In genomic region chr1:172915276-172915675, GRCh38 we compare ENCODE assay signal across 17 cellular contexts.
DNase-seq lines count a peak whose midpoint lies in the region; TF ChIP-seq lines count a peak whose summit lies in the region.
"Had no signal": no experiment of that assay in that cellular context is flagged by ENCODE, and none has a peak within 500 bp of the region (broad histone marks: within the 10 kb centered on the region; RNA-seq: fewer than 3 reads in every experiment).

No MANE protein-coding gene starts in this region.

- peak overlapping the region in 7 of 11 experiments; percentile 1 to 45 (median 13); a peak in 8 of 22 replicates for H3K4me2 ChIP-seq in BLaER1 treated with 17β-estradiol and CSF1 and Interleukin-3, amounts not matched to agents 10 nM and 100 nM
- H3K4me2 ChIP-seq in mammary epithelial cell (ENCODE audit: insufficient read depth, low read depth, low read length), result no peak overlapping the region
- no peak overlapping the region for H3K4me2 ChIP-seq in osteoblast (ENCODE audit: insufficient read depth, low read length)
- no peak overlapping the region for H3K4me2 ChIP-seq in MM.1S (ENCODE audit: low read depth, low read length)

- in situ Hi-C loops in mammary epithelial cell (cut with MboI; ENCODE audit: low sequenced_read_pairs in 2 of 2), result no loop called here

- H3K9me2 ChIP-seq in MM.1S (replicated peaks; ENCODE audit: insufficient read depth, low read length), result no peaks in the 10 kb centered on the region

- no peak overlapping the region for H3K9ac ChIP-seq in BLaER1 treated with 17β-estradiol and CSF1 and Interleukin-3, amounts not matched to agents 10 nM and 100 nM
- H3K9ac ChIP-seq in mammary epithelial cell (ENCODE audit: insufficient read depth, low read length), result no peak overlapping the region
- H3K9ac ChIP-seq in MM.1S (ENCODE audit: low read length), result no peak overlapping the region

- intact Hi-C loops in mammary epithelial cell (cut with micrococcal nuclease), result loop anchor here (5.0 to 10.0 kb wide), 3 partner anchors 57 to 170 kb away; no protein-coding TSS in a partner anchor
- intact Hi-C loops in head of caudate nucleus (cut with DNase I), result no loop called here

- no peaks in the 10 kb centered on the region for H3K27me3 ChIP-seq in BLaER1 treated with 17β-estradiol and CSF1 and Interleukin-3, amounts not matched to agents 10 nM and 100 nM
- H3K27me3 ChIP-seq in mammary epithelial cell (ENCODE audit: insufficient read depth, low read length) (no peaks in the 10 kb centered on the region), osteoblast (ENCODE audit: insufficient read depth, low read length) (no peaks in the 10 kb centered on the region), MM.1S (replicated peaks; ENCODE audit: insufficient read depth, low read length) (0 out of 2 replicates have a peak, but pooled peaks cover 4% of the 10 kb centered on the region)
- H3K27me3 ChIP-seq: BE2C had no signal

- H3K9me3 ChIP-seq in BLaER1 treated with 17β-estradiol and CSF1 and Interleukin-3, amounts not matched to agents 10 nM and 100 nM (replicated peaks in 1 of 11), result peaks cover 24 to 35% (median 25%) of the 10 kb centered on the region in 11 experiments
- peaks cover 13% of the 10 kb centered on the region for H3K9me3 ChIP-seq in mammary epithelial cell (replicated peaks; ENCODE audit: insufficient read depth, low read length)
- peaks cover 2% of the 10 kb centered on the region for H3K9me3 ChIP-seq in osteoblast (ENCODE audit: low read depth, low read length)
- no peaks in the 10 kb centered on the region for H3K9me3 ChIP-seq in MM.1S (replicated peaks; ENCODE audit: insufficient read depth, low read length)
- H3K9me3 ChIP-seq: BE2C had no signal

- BruUV-seq in mammary epithelial cell (replicated peaks; lab: Mats Ljungman, UMichigan), result no TSS peak

- H3K27ac ChIP-seq in BLaER1 treated with 17β-estradiol and CSF1 and Interleukin-3, amounts not matched to agents 10 nM and 100 nM, result no peak overlapping the region
- H3K27ac ChIP-seq in mammary epithelial cell (ENCODE audit: insufficient read depth, low read depth, low read length), result no peak overlapping the region
- H3K27ac ChIP-seq in osteoblast (ENCODE audit: low read depth, low read length), result peak overlapping the region; percentile 42
- no peak overlapping the region for H3K27ac ChIP-seq in MM.1S (ENCODE audit: low read length)

- H3K36me3 ChIP-seq in BLaER1 treated with 17β-estradiol and CSF1 and Interleukin-3, amounts not matched to agents 10 nM and 100 nM, result peaks cover 0 to 9% (median 0%) of the 10 kb centered on the region in 11 experiments; a peak in 2 of 22 replicates
- H3K36me3 ChIP-seq in mammary epithelial cell (ENCODE audit: insufficient read depth, low read length), result no peaks in the 10 kb centered on the region
- H3K36me3 ChIP-seq in osteoblast (ENCODE audit: insufficient read depth, low read length), result no peaks in the 10 kb centered on the region
- no peaks in the 10 kb centered on the region for H3K36me3 ChIP-seq in MM.1S (replicated peaks; ENCODE audit: insufficient read depth, low read length)
- H3K36me3 ChIP-seq: BE2C had no signal

- peak; percentile 53 for DNase-seq in M059J (ENCODE audit: low read depth)
- no peak for DNase-seq in mammary epithelial cell
- DNase-seq in osteoblast (ENCODE audit: insufficient read length, low spot score, missing footprints), result no peak
- DNase-seq in NCI-H128 (lab: John Stamatoyannopoulos, UW; ENCODE audit: unreplicated experiment), result no peak
- DNase-seq in MM.1S, result no peak
- no peak for DNase-seq in head of caudate nucleus
- DNase-seq: BE2C; Calu3; CD4-positive, alpha-beta memory T cell; H9; NCI-H1436 treated with DMSO at 0.1 percent for 48 hours; NCI-H2081 treated with DMSO at 0.1 percent for 48 hours; NCI-H2227 treated with DMSO at 0.1 percent for 48 hours; NCI-H524; SHP77 had no signal

- peak overlapping the region; percentile 38 for H2AFZ ChIP-seq in mammary epithelial cell (ENCODE audit: low read depth, low read length)
- H2AFZ ChIP-seq in osteoblast (ENCODE audit: low read length), result no peak overlapping the region
- H2AFZ ChIP-seq in MM.1S (ENCODE audit: low read length), result no peak overlapping the region

- no peak overlapping the region for H3K4me3 ChIP-seq in BLaER1 treated with 17β-estradiol and CSF1 and Interleukin-3, amounts not matched to agents 10 nM and 100 nM
- no peak overlapping the region for H3K4me3 ChIP-seq in mammary epithelial cell (replicated peaks in 1 of 3; ENCODE audit: insufficient read depth in 1 of 3, low read depth in 2 of 3, low read length in 3 of 3)
- no peak overlapping the region for H3K4me3 ChIP-seq in osteoblast (ENCODE audit: insufficient read depth, low read length)
- H3K4me3 ChIP-seq in MM.1S (ENCODE audit: low read length), result no peak overlapping the region
- H3K4me3 ChIP-seq: K562 had no signal

- no peaks in the 10 kb centered on the region for H3F3A ChIP-seq in MM.1S (ENCODE audit: insufficient read depth, low read length)

- H3K79me2 ChIP-seq in mammary epithelial cell (ENCODE audit: insufficient read depth, low read length) (no peaks in the 10 kb centered on the region), osteoblast (ENCODE audit: insufficient read depth, low read length) (no peaks in the 10 kb centered on the region), MM.1S (ENCODE audit: low read length) (no peaks in the 10 kb centered on the region)

- peaks cover 8 to 24% (median 17%) of the 10 kb centered on the region in 10 experiments; a peak in 17 of 20 replicates for H3K4me1 ChIP-seq in BLaER1 treated with 17β-estradiol and CSF1 and Interleukin-3, amounts not matched to agents 10 nM and 100 nM
- H3K4me1 ChIP-seq in mammary epithelial cell (ENCODE audit: insufficient read depth, low read length) (peaks cover 51% of the 10 kb centered on the region), osteoblast (ENCODE audit: insufficient read depth, low read length) (peaks cover 48% of the 10 kb centered on the region), MM.1S (ENCODE audit: low read length) (0 out of 2 replicates have a peak, but pooled peaks cover 3% of the 10 kb centered on the region)
- H3K4me1 ChIP-seq: BE2C had no signal

- H4K20me1 ChIP-seq in BLaER1 treated with 17β-estradiol and CSF1 and Interleukin-3, amounts not matched to agents 10 nM and 100 nM, result no peaks in the 10 kb centered on the region
- H4K20me1 ChIP-seq in mammary epithelial cell (ENCODE audit: insufficient read depth, low read length) (no peaks in the 10 kb centered on the region), osteoblast (ENCODE audit: insufficient read depth, low read length) (no peaks in the 10 kb centered on the region), MM.1S (ENCODE audit: insufficient read depth, low read length) (no peaks in the 10 kb centered on the region)

- no peak for TF ChIP-seq CTCF in mammary epithelial cell (conservative IDR thresholded peaks at IDR 0.05 in 1 of 2, IDR thresholded peaks at IDR 0.05 in 1 of 2; ENCODE audit: extremely low read depth in 1 of 2, insufficient read depth in 1 of 2, low read depth in 1 of 2, low read length in 2 of 2)
- TF ChIP-seq CTCF in osteoblast (IDR thresholded peaks at IDR 0.05; ENCODE audit: extremely low read depth, low read depth, low read length), result no peak
- TF ChIP-seq CTCF in MM.1S (IDR thresholded peaks at IDR 0.05; ENCODE audit: low read length), result no peak

- CTCF ChIA-PET in mammary epithelial cell (lab: Charles Lee; ENCODE audit: low non-redundant PET), result no interaction called here

- dilution Hi-C loops in mammary epithelial cell (cut with HindIII; ENCODE audit: low sequenced_read_pairs), result no loop called here

Comparison
In these comparisons a context has a peak if more than half of its experiments do, and no peak if none do; other contexts are left out.
1. H3K4me2 ChIP-seq: peak in BLaER1 treated with 17β-estradiol and CSF1 and Interleukin-3, amounts not matched to agents 10 nM and 100 nM (7 of 11); none in mammary epithelial cell (single experiment), osteoblast (single experiment) and MM.1S (single experiment).